ENCODE assay signal across 6 cellular contexts in genomic region chr3:197761784-197762183, GRCh38.
"Had no signal": no experiment of that assay in that cellular context is flagged by ENCODE, and none has a peak within 500 bp of the region (broad histone marks: within the 10 kb centered on the region; RNA-seq: fewer than 3 reads in every experiment).

No MANE protein-coding gene starts in this region.

- H3K27ac ChIP-seq: HL-60 had no signal

- FAIRE-seq: HTR-8/SVneo, K562 had no signal

- DNase-seq: IMR-90, KBM-7, KG1 had no signal

- H3K4me3 ChIP-seq: K562 had no signal

- ATAC-seq: K562 had no signal
